Comparison of ENCODE assay signal across 2 cellular contexts in the genomic region with DNA sequence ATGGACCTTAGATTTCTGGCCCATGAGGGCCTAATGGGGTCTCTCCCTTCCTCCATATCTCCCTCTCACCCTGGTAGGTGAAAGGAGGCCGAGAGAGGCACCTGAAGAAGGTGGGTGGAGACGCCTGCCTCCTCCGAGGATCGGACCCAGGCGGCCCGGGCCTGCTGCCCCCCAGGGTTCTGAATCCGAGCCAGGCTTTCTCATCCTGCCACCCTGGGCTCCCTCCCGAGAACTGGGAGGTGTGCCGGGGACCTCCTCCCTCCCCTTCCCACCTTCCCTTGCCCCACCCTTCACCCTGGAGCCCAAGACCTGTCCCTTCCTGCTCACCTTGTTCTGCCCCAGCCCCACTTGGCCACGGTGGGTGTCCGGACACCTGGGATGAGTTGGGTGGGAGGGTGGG.
TF ChIP-seq lines count a peak whose summit lies in the region.

No MANE protein-coding gene starts in this region.

TF ChIP-seq in GM23338, 12 proteins besides CTCF, POLR2A, EP300 and RAD21:
- TF ChIP-seq CREB1 (CRISPR knock-in tag; IDR thresholded peaks at IDR 0.05; ENCODE audit: low read depth) (no peak), REST (IDR thresholded peaks at IDR 0.05; ENCODE audit: unreplicated experiment) (no peak), EZH2phosphoT487 (IDR thresholded peaks at IDR 0.05; ENCODE audit: unreplicated experiment) (no peak), ZNF462 (CRISPR knock-in tag; IDR thresholded peaks at IDR 0.05) (no peak), ZNF331 (CRISPR knock-in tag; IDR thresholded peaks at IDR 0.05; ENCODE audit: low read depth) (no peak), JUNB (IDR thresholded peaks at IDR 0.05; ENCODE audit: unreplicated experiment) (no peak), EZH2 (IDR thresholded peaks at IDR 0.05; ENCODE audit: low read depth, unreplicated experiment) (no peak), NANOG (IDR thresholded peaks at IDR 0.05; ENCODE audit: borderline replicate concordance) (no peak)

TF ChIP-seq in H1, 55 proteins besides CTCF, POLR2A, EP300 and RAD21:
- TF ChIP-seq GABPA (IDR thresholded peaks at IDR 0.05; ENCODE audit: borderline replicate concordance, insufficient read depth, low read length) (no peak), YY1 (IDR thresholded peaks at IDR 0.05; ENCODE audit: low read depth, low read length) (no peak), SP2 (IDR thresholded peaks at IDR 0.05; ENCODE audit: low read length) (no peak), RFX5 (IDR thresholded peaks at IDR 0.05; ENCODE audit: borderline replicate concordance, low read depth, low read length) (no peak), SAP30 (IDR thresholded peaks at IDR 0.05; ENCODE audit: insufficient read depth, insufficient replicate concordance, low read length) (no peak), TBP (IDR thresholded peaks at IDR 0.05; ENCODE audit: low read depth, low read length) (no peak), SIX5 (IDR thresholded peaks at IDR 0.05; ENCODE audit: low read depth, low read length) (no peak), GTF2F1 (IDR thresholded peaks at IDR 0.05; ENCODE audit: borderline replicate concordance, low read depth, low read length) (no peak), CBX5 (IDR thresholded peaks at IDR 0.05; ENCODE audit: low read depth, low read length) (no peak), SP4 (IDR thresholded peaks at IDR 0.05; ENCODE audit: low read length) (no peak), KDM1A (IDR thresholded peaks at IDR 0.05; ENCODE audit: borderline replicate concordance, low read length) (no peak), EZH2 (IDR thresholded peaks at IDR 0.05; ENCODE audit: low read depth, low read length, severe bottlenecking) (no peak), ZNF274 (IDR thresholded peaks at IDR 0.05; ENCODE audit: borderline replicate concordance, extremely low read depth, low read length) (no peak), KDM5A (IDR thresholded peaks at IDR 0.05; ENCODE audit: low read length) (no peak), POU5F1 (IDR thresholded peaks at IDR 0.05; ENCODE audit: low read depth, low read length) (no peak), BRCA1 (IDR thresholded peaks at IDR 0.05; ENCODE audit: low read depth, low read length) (no peak), SP1 (IDR thresholded peaks at IDR 0.05; ENCODE audit: low read depth, low read length) (no peak)
- TF ChIP-seq, protein P1, sequence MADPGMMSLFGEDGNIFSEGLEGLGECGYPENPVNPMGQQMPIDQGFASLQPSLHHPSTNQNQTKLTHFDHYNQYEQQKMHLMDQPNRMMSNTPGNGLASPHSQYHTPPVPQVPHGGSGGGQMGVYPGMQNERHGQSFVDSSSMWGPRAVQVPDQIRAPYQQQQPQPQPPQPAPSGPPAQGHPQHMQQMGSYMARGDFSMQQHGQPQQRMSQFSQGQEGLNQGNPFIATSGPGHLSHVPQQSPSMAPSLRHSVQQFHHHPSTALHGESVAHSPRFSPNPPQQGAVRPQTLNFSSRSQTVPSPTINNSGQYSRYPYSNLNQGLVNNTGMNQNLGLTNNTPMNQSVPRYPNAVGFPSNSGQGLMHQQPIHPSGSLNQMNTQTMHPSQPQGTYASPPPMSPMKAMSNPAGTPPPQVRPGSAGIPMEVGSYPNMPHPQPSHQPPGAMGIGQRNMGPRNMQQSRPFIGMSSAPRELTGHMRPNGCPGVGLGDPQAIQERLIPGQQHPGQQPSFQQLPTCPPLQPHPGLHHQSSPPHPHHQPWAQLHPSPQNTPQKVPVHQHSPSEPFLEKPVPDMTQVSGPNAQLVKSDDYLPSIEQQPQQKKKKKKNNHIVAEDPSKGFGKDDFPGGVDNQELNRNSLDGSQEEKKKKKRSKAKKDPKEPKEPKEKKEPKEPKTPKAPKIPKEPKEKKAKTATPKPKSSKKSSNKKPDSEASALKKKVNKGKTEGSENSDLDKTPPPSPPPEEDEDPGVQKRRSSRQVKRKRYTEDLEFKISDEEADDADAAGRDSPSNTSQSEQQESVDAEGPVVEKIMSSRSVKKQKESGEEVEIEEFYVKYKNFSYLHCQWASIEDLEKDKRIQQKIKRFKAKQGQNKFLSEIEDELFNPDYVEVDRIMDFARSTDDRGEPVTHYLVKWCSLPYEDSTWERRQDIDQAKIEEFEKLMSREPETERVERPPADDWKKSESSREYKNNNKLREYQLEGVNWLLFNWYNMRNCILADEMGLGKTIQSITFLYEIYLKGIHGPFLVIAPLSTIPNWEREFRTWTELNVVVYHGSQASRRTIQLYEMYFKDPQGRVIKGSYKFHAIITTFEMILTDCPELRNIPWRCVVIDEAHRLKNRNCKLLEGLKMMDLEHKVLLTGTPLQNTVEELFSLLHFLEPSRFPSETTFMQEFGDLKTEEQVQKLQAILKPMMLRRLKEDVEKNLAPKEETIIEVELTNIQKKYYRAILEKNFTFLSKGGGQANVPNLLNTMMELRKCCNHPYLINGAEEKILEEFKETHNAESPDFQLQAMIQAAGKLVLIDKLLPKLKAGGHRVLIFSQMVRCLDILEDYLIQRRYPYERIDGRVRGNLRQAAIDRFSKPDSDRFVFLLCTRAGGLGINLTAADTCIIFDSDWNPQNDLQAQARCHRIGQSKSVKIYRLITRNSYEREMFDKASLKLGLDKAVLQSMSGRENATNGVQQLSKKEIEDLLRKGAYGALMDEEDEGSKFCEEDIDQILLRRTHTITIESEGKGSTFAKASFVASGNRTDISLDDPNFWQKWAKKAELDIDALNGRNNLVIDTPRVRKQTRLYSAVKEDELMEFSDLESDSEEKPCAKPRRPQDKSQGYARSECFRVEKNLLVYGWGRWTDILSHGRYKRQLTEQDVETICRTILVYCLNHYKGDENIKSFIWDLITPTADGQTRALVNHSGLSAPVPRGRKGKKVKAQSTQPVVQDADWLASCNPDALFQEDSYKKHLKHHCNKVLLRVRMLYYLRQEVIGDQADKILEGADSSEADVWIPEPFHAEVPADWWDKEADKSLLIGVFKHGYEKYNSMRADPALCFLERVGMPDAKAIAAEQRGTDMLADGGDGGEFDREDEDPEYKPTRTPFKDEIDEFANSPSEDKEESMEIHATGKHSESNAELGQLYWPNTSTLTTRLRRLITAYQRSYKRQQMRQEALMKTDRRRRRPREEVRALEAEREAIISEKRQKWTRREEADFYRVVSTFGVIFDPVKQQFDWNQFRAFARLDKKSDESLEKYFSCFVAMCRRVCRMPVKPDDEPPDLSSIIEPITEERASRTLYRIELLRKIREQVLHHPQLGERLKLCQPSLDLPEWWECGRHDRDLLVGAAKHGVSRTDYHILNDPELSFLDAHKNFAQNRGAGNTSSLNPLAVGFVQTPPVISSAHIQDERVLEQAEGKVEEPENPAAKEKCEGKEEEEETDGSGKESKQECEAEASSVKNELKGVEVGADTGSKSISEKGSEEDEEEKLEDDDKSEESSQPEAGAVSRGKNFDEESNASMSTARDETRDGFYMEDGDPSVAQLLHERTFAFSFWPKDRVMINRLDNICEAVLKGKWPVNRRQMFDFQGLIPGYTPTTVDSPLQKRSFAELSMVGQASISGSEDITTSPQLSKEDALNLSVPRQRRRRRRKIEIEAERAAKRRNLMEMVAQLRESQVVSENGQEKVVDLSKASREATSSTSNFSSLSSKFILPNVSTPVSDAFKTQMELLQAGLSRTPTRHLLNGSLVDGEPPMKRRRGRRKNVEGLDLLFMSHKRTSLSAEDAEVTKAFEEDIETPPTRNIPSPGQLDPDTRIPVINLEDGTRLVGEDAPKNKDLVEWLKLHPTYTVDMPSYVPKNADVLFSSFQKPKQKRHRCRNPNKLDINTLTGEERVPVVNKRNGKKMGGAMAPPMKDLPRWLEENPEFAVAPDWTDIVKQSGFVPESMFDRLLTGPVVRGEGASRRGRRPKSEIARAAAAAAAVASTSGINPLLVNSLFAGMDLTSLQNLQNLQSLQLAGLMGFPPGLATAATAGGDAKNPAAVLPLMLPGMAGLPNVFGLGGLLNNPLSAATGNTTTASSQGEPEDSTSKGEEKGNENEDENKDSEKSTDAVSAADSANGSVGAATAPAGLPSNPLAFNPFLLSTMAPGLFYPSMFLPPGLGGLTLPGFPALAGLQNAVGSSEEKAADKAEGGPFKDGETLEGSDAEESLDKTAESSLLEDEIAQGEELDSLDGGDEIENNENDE (IDR thresholded peaks at IDR 0.05; ENCODE audit: insufficient replicate concordance, low read length) = no peak
- TF ChIP-seq, protein P2, sequence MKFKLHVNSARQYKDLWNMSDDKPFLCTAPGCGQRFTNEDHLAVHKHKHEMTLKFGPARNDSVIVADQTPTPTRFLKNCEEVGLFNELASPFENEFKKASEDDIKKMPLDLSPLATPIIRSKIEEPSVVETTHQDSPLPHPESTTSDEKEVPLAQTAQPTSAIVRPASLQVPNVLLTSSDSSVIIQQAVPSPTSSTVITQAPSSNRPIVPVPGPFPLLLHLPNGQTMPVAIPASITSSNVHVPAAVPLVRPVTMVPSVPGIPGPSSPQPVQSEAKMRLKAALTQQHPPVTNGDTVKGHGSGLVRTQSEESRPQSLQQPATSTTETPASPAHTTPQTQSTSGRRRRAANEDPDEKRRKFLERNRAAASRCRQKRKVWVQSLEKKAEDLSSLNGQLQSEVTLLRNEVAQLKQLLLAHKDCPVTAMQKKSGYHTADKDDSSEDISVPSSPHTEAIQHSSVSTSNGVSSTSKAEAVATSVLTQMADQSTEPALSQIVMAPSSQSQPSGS (IDR thresholded peaks at IDR 0.05; ENCODE audit: low read length) = no peak
